ENCODE assay signal across 1 cellular context in the genomic region with DNA sequence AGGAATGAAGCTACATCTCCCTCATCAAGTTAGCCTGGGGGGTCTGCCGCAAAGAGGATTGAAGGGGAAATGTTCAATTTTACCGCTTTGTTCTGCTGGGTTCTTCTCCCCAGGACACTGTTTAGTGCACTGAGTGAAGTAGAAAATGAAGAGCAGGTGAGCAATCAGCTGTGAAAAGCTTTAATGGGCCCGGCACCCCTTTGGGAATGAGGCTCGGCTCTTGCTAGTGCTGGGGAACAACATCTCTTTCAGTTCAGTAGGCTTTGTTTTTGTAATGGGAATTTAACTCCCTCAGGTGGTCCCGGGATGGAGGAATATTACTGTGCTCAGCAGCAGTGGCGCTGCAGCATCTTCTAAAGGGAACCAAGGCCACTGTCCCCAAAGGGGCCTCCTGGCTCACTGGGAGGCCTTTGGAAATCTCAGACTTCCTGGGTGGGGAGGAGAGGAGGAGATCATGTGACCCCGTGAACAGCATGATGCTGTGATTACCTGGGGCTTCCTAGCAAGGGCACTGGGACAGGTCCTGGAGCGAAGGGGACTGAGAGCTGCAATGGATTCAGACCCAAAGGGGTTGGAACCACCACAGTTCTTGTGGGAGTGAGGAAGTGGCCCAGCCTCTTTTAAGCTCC.
TF ChIP-seq lines count a peak whose summit lies in the region.

No MANE protein-coding gene starts in this region.

TF ChIP-seq in H1, 55 proteins besides CTCF, POLR2A, EP300 and RAD21 (continued from another document):
- TF ChIP-seq TBP (IDR thresholded peaks at IDR 0.05; ENCODE audit: low read depth, low read length) (no peak), SIX5 (IDR thresholded peaks at IDR 0.05; ENCODE audit: low read depth, low read length) (no peak), POLR2AphosphoS5 (IDR thresholded peaks at IDR 0.05; ENCODE audit: low read depth, low read length) (no peak), NRF1 (IDR thresholded peaks at IDR 0.05; ENCODE audit: low read depth, low read length) (no peak), TEAD4 (IDR thresholded peaks at IDR 0.05; ENCODE audit: low read depth, low read length) (no peak), SP4 (IDR thresholded peaks at IDR 0.05; ENCODE audit: low read length) (no peak), ATF2 (IDR thresholded peaks at IDR 0.05; ENCODE audit: low read length) (no peak), CREB1 (IDR thresholded peaks at IDR 0.05) (no peak), HDAC6 (IDR thresholded peaks at IDR 0.05; ENCODE audit: low read depth, low read length) (no peak), ASH2L (IDR thresholded peaks at IDR 0.05; ENCODE audit: low read length) (no peak), KDM4A (IDR thresholded peaks at IDR 0.05; ENCODE audit: low read depth, low read length, severe bottlenecking) (no peak), MAFK (IDR thresholded peaks at IDR 0.05; ENCODE audit: low read depth, low read length) (no peak), FOSL1 (IDR thresholded peaks at IDR 0.05; ENCODE audit: insufficient read depth, low read depth, low read length) (no peak), TCF12 (IDR thresholded peaks at IDR 0.05; ENCODE audit: low read depth, low read length) (0 out of 2 replicates have a peak, but pooled peaks have one; percentile 47), YY1 (IDR thresholded peaks at IDR 0.05; ENCODE audit: low read depth, low read length) (0 out of 2 replicates have a peak, but pooled peaks have one; percentile 40), SP2 (IDR thresholded peaks at IDR 0.05; ENCODE audit: low read length) (no peak), USF2 (IDR thresholded peaks at IDR 0.05; ENCODE audit: low read length) (peak; percentile 42; the same call in 1 of the 2 replicates), JUND (IDR thresholded peaks at IDR 0.05; ENCODE audit: low read length) (no peak)
